Comparison of ENCODE assay signal across 17 cellular contexts in genomic region chr4:159021597-159022385, GRCh38.
"Had no signal": no experiment of that assay in that cellular context is flagged by ENCODE, and none has a peak within 500 bp of the region (broad histone marks: within the 10 kb centered on the region; RNA-seq: fewer than 3 reads in every experiment).

No MANE protein-coding gene starts in this region.

- H3K27ac Mint-ChIP-seq: activated B cell treated with CpG ODN at 0.5 μM for 24 hours; activated CD4-positive, alpha-beta memory T cell treated with anti-CD3 and anti-CD28 coated beads, Interleukin-2, amount 10 ng/mL, durations not matched to agents 7 days and 5 days; activated CD8-positive, alpha-beta memory T cell treated with anti-CD3 and anti-CD28 coated beads, Interleukin-2, amount 10 ng/mL, durations not matched to agents 7 days and 5 days; activated naive CD8-positive, alpha-beta T cell treated with anti-CD3 and anti-CD28 coated beads for 36 hours; naive thymus-derived CD8-positive, alpha-beta T cell; T-helper 2 cell treated with Interferon-gamma antibody and Interleukin-4, amounts not matched to agents 5 μg/mL and 100 μg/mL, for 36 hours had no signal

- H3K36me3 ChIP-seq: sigmoid colon, spleen had no signal

- DNase-seq: activated B cell treated with CpG ODN at 0.5 μM for 24 hours; activated CD4-positive, alpha-beta memory T cell treated with anti-CD3 and anti-CD28 coated beads, Interleukin-2, amount 10 ng/mL, durations not matched to agents 7 days and 5 days; activated CD4-positive, alpha-beta T cell treated with anti-CD3 and anti-CD28 coated beads for 4 hours; activated CD8-positive, alpha-beta memory T cell treated with anti-CD3 and anti-CD28 coated beads, Interleukin-2, amount 10 ng/mL, durations not matched to agents 7 days and 5 days; activated naive CD8-positive, alpha-beta T cell treated with anti-CD3 and anti-CD28 coated beads for 36 hours; amniotic stem cell; effector CD8-positive, alpha-beta T cell; foreskin fibroblast; mesenchymal stem cell; naive thymus-derived CD8-positive, alpha-beta T cell; sigmoid colon; spleen; stimulated activated naive CD4-positive, alpha-beta T cell had no signal

- H3K79me2 ChIP-seq: hepatocyte, parathyroid adenoma had no signal

- H3K4me2 ChIP-seq: hepatocyte had no signal

- H2AFZ ChIP-seq: hepatocyte, parathyroid adenoma had no signal

- FAIRE-seq: TTC549 had no signal

- H3K4me3 Mint-ChIP-seq: activated B cell treated with CpG ODN at 0.5 μM for 24 hours; activated CD4-positive, alpha-beta memory T cell treated with anti-CD3 and anti-CD28 coated beads, Interleukin-2, amount 10 ng/mL, durations not matched to agents 7 days and 5 days; activated CD8-positive, alpha-beta memory T cell treated with anti-CD3 and anti-CD28 coated beads, Interleukin-2, amount 10 ng/mL, durations not matched to agents 7 days and 5 days; activated naive CD8-positive, alpha-beta T cell treated with anti-CD3 and anti-CD28 coated beads for 36 hours; naive thymus-derived CD8-positive, alpha-beta T cell; T-helper 2 cell treated with Interferon-gamma antibody and Interleukin-4, amounts not matched to agents 5 μg/mL and 100 μg/mL, for 36 hours had no signal

- H3K9ac ChIP-seq: parathyroid adenoma had no signal

- H3K27ac ChIP-seq: hepatocyte, parathyroid adenoma, spleen had no signal

- H3K9me3 ChIP-seq: sigmoid colon, spleen had no signal

- H3K27me3 Mint-ChIP-seq: activated CD8-positive, alpha-beta memory T cell treated with anti-CD3 and anti-CD28 coated beads, Interleukin-2, amount 10 ng/mL, durations not matched to agents 7 days and 5 days had no signal

- H3K27me3 ChIP-seq: hepatocyte, sigmoid colon, spleen had no signal

- H3K4me1 Mint-ChIP-seq: activated CD4-positive, alpha-beta memory T cell treated with anti-CD3 and anti-CD28 coated beads, Interleukin-2, amount 10 ng/mL, durations not matched to agents 7 days and 5 days; activated CD8-positive, alpha-beta memory T cell treated with anti-CD3 and anti-CD28 coated beads, Interleukin-2, amount 10 ng/mL, durations not matched to agents 7 days and 5 days; activated naive CD8-positive, alpha-beta T cell treated with anti-CD3 and anti-CD28 coated beads for 36 hours had no signal

- H3K36me3 Mint-ChIP-seq: activated CD8-positive, alpha-beta memory T cell treated with anti-CD3 and anti-CD28 coated beads, Interleukin-2, amount 10 ng/mL, durations not matched to agents 7 days and 5 days; activated naive CD8-positive, alpha-beta T cell treated with anti-CD3 and anti-CD28 coated beads for 36 hours; naive thymus-derived CD8-positive, alpha-beta T cell had no signal

- H3K4me3 ChIP-seq: hepatocyte, sigmoid colon, spleen had no signal

- ATAC-seq: activated CD8-positive, alpha-beta memory T cell treated with anti-CD3 and anti-CD28 coated beads, Interleukin-2, amount 10 ng/mL, durations not matched to agents 7 days and 5 days; naive thymus-derived CD8-positive, alpha-beta T cell had no signal

- H3K9me3 Mint-ChIP-seq: activated B cell treated with CpG ODN at 0.5 μM for 24 hours; activated CD4-positive, alpha-beta memory T cell treated with anti-CD3 and anti-CD28 coated beads, Interleukin-2, amount 10 ng/mL, durations not matched to agents 7 days and 5 days; activated naive CD8-positive, alpha-beta T cell treated with anti-CD3 and anti-CD28 coated beads for 36 hours; naive thymus-derived CD8-positive, alpha-beta T cell; T-helper 2 cell treated with Interferon-gamma antibody and Interleukin-4, amounts not matched to agents 5 μg/mL and 100 μg/mL, for 36 hours had no signal

- H3K4me1 ChIP-seq: parathyroid adenoma had no signal
